13 cellular contexts compared by ENCODE assay signal in genomic region chr1:7389201-7389785, GRCh38.
DNase-seq lines count a peak whose midpoint lies in the region; TF ChIP-seq lines count a peak whose summit lies in the region.
"Had no signal": no experiment of that assay in that cellular context is flagged by ENCODE, and none has a peak within 500 bp of the region (broad histone marks: within the 10 kb centered on the region; RNA-seq: fewer than 3 reads in every experiment).

No MANE protein-coding gene starts in this region.

- H3K36me3 ChIP-seq in skeletal muscle tissue (ENCODE audit: control insufficient read depth in 3 of 3, insufficient read depth in 3 of 3, low read length in 3 of 3) (no peaks in the 10 kb centered on the region), colonic mucosa (no peaks in the 10 kb centered on the region), MG63 (no peaks in the 10 kb centered on the region)

- H3K4me2 ChIP-seq in H9 (ENCODE audit: insufficient read depth, insufficient read length, low read length) = no peak overlapping the region

- H3K4me1 Mint-ChIP-seq in H9 = peaks cover 17 to 34% of the 10 kb centered on the region in 2 experiments
- no peaks in the 10 kb centered on the region for H3K4me1 Mint-ChIP-seq in activated T-helper 2 cell treated with anti-CD3 and anti-CD28 coated beads, Interferon-gamma antibody, Interleukin-2, Interleukin-4, amounts not matched to agents 10 μg/mL and 5 μg/mL and 100 μg/mL, durations not matched to agents 14 hours and 24 hours and 36 hours (ENCODE audit: low read depth)
- H3K4me1 Mint-ChIP-seq: immature natural killer cell; stimulated activated memory B cell treated with anti-CD40 and anti-IgM and Interleukin-4, amounts not matched to agents 10 μg/mL and 1 μg/mL and 100 μg/mL, for 72 hours had no signal

- no peaks in the 10 kb centered on the region for H3K79me2 ChIP-seq in H9 (ENCODE audit: insufficient read depth, low read length)

- no peak overlapping the region for H3K23ac ChIP-seq in H9 (ENCODE audit: insufficient read length, low read depth, low read length)

- H3K27me3 ChIP-seq in H9 (ENCODE audit: insufficient read depth, low read length) = no peaks in the 10 kb centered on the region
- peaks cover 0 to 4% (median 0%) of the 10 kb centered on the region in 3 donors for H3K27me3 ChIP-seq in skeletal muscle tissue (ENCODE audit: control insufficient read depth in 3 of 3, insufficient read depth in 3 of 3, low read length in 3 of 3)
- no peaks in the 10 kb centered on the region for H3K27me3 ChIP-seq in colonic mucosa
- H3K27me3 ChIP-seq in MG63 = no peaks in the 10 kb centered on the region
- H3K27me3 ChIP-seq: dorsolateral prefrontal cortex had no signal

- H2BK15ac ChIP-seq in H9 (ENCODE audit: low read depth, low read length) = no peak overlapping the region

- H3K4me1 ChIP-seq in H9 (ENCODE audit: insufficient read depth, low read length) (no peaks in the 10 kb centered on the region), skeletal muscle tissue (ENCODE audit: control insufficient read depth in 3 of 3, insufficient read depth in 3 of 3, low read length in 3 of 3) (peaks cover 9 to 20% (median 16%) of the 10 kb centered on the region in 3 donors), colonic mucosa (no peaks in the 10 kb centered on the region)

- H3K18ac ChIP-seq in H9 (ENCODE audit: insufficient read length, low read depth, low read length) = no peak overlapping the region

- H3K36me3 Mint-ChIP-seq in H9 (ENCODE audit: insufficient read depth in 1 of 3, low read depth in 3 of 3) = no peaks in the 10 kb centered on the region; a peak in 2 of 7 replicates
- no peaks in the 10 kb centered on the region for H3K36me3 Mint-ChIP-seq in activated T-helper 2 cell treated with anti-CD3 and anti-CD28 coated beads, Interferon-gamma antibody, Interleukin-2, Interleukin-4, amounts not matched to agents 10 μg/mL and 5 μg/mL and 100 μg/mL, durations not matched to agents 14 hours and 24 hours and 36 hours (ENCODE audit: low read depth)
- H3K36me3 Mint-ChIP-seq: immature natural killer cell; stimulated activated memory B cell treated with anti-CD40 and anti-IgM and Interleukin-4, amounts not matched to agents 10 μg/mL and 1 μg/mL and 100 μg/mL, for 72 hours had no signal

- H3K56ac ChIP-seq in H9 (ENCODE audit: insufficient read length, low read depth, low read length) = no peak overlapping the region

- no peak overlapping the region for H2BK12ac ChIP-seq in H9 (ENCODE audit: insufficient read length, low read depth, low read length)

- no peak overlapping the region for H2BK120ac ChIP-seq in H9 (ENCODE audit: low read depth, low read length, poor library complexity, severe bottlenecking)

- no peaks in the 10 kb centered on the region for H3K79me1 ChIP-seq in H9 (ENCODE audit: insufficient read depth, low read depth, low read length, poor library complexity, severe bottlenecking)

- no peaks in the 10 kb centered on the region for H3K27me3 Mint-ChIP-seq in H9 (ENCODE audit: low read depth)
- no peaks in the 10 kb centered on the region for H3K27me3 Mint-ChIP-seq in activated T-helper 2 cell treated with anti-CD3 and anti-CD28 coated beads, Interferon-gamma antibody, Interleukin-2, Interleukin-4, amounts not matched to agents 10 μg/mL and 5 μg/mL and 100 μg/mL, durations not matched to agents 14 hours and 24 hours and 36 hours (ENCODE audit: low read depth)
- H3K27me3 Mint-ChIP-seq: stimulated activated memory B cell treated with anti-CD40 and anti-IgM and Interleukin-4, amounts not matched to agents 10 μg/mL and 1 μg/mL and 100 μg/mL, for 72 hours had no signal

- 0 out of 2 replicates have a peak overlapping the region, but pooled peaks have one; percentile 14 for H3K14ac ChIP-seq in H9 (ENCODE audit: insufficient read depth, low read length)

- no peak overlapping the region for H3K4ac ChIP-seq in H9 (ENCODE audit: low read depth, low read length)

- no peak overlapping the region for H3K9ac ChIP-seq in H9 (ENCODE audit: extremely low read depth, insufficient read length, low read length)
- H3K9ac ChIP-seq in skeletal muscle tissue (ENCODE audit: low read depth in 1 of 3, low read length in 3 of 3) = peak overlapping the region in 1 of 3 donors; percentile 50
- peak overlapping the region in 1 of 2 donors; percentile 2 for H3K9ac ChIP-seq in colonic mucosa (ENCODE audit: low read depth in 2 of 2, low read length in 2 of 2)

- DNase-seq in H9 = peak; percentile 25
- peak; percentile 5 for DNase-seq in activated T-helper 2 cell treated with anti-CD3 and anti-CD28 coated beads, Interferon-gamma antibody, Interleukin-2, Interleukin-4, amounts not matched to agents 10 μg/mL and 5 μg/mL and 100 μg/mL, durations not matched to agents 14 hours and 24 hours and 36 hours (ENCODE audit: low spot score)
- peak; percentile 65 for DNase-seq in hepatic stellate cell (ENCODE audit: low spot score)
- DNase-seq in colonic mucosa = no peak
- no peak for DNase-seq in MG63
- DNase-seq in superior temporal gyrus (ENCODE audit: extremely low spot score) = no peak
- DNase-seq in NCI-H2107 treated with DMSO at 0.1 percent for 48 hours (lab: John Stamatoyannopoulos, UW; ENCODE audit: unreplicated experiment) = no peak
- DNase-seq: immature natural killer cell, NCI-H446 treated with DMSO at 0.1 percent for 48 hours, small intestine had no signal

- intact Hi-C loops in activated T-helper 2 cell treated with anti-CD3 and anti-CD28 coated beads, Interferon-gamma antibody, Interleukin-2, Interleukin-4, amounts not matched to agents 10 μg/mL and 5 μg/mL and 100 μg/mL, durations not matched to agents 14 hours and 24 hours and 36 hours (cut with micrococcal nuclease) = no loop called here
- intact Hi-C loops in colonic mucosa (cut with DNase I) = no loop called here

- H3K4me3 ChIP-seq in skeletal muscle tissue (ENCODE audit: low read length in 3 of 3) (no peak overlapping the region), colonic mucosa (no peak overlapping the region), MG63 (no peak overlapping the region)

- H3K23me2 ChIP-seq in H9 (ENCODE audit: insufficient read length, low read depth, low read length, poor library complexity, severe bottlenecking) = no peaks in the 10 kb centered on the region

- H2AK5ac ChIP-seq in H9 (ENCODE audit: insufficient read length, low read length) = no peak overlapping the region

- no peak overlapping the region for H4K8ac ChIP-seq in H9 (replicated peaks; ENCODE audit: insufficient read length, low read depth, low read length)

- H3K9me3 ChIP-seq in H9 (ENCODE audit: control insufficient read depth, low read depth, low read length) = no peaks in the 10 kb centered on the region
- no peaks in the 10 kb centered on the region for H3K9me3 ChIP-seq in skeletal muscle tissue (ENCODE audit: control insufficient read depth in 3 of 3, low read length in 3 of 3)
- H3K9me3 ChIP-seq in colonic mucosa = no peaks in the 10 kb centered on the region
- no peaks in the 10 kb centered on the region for H3K9me3 ChIP-seq in MG63

- H2BK20ac ChIP-seq in H9 (ENCODE audit: low read depth, low read length, poor library complexity, severe bottlenecking) = no peak overlapping the region

- H2BK5ac ChIP-seq in H9 (ENCODE audit: insufficient read length, low read length) = no peak overlapping the region

- H4K20me1 ChIP-seq in H9 (ENCODE audit: control insufficient read depth, insufficient read depth, insufficient read length) = no peaks in the 10 kb centered on the region

- H3K27ac Mint-ChIP-seq in H9 = peak overlapping the region; percentile 44 to 83 (median 52); a peak in 4 of 7 replicates
- no peak overlapping the region for H3K27ac Mint-ChIP-seq in activated T-helper 2 cell treated with anti-CD3 and anti-CD28 coated beads, Interferon-gamma antibody, Interleukin-2, Interleukin-4, amounts not matched to agents 10 μg/mL and 5 μg/mL and 100 μg/mL, durations not matched to agents 14 hours and 24 hours and 36 hours
- H3K27ac Mint-ChIP-seq: immature natural killer cell; stimulated activated memory B cell treated with anti-CD40 and anti-IgM and Interleukin-4, amounts not matched to agents 10 μg/mL and 1 μg/mL and 100 μg/mL, for 72 hours had no signal

- H3K9me3 Mint-ChIP-seq in H9 = 0 out of 5 replicates have a peak, but pooled peaks cover 0 to under 1% of the 10 kb centered on the region in 2 experiments
- no peaks in the 10 kb centered on the region for H3K9me3 Mint-ChIP-seq in activated T-helper 2 cell treated with anti-CD3 and anti-CD28 coated beads, Interferon-gamma antibody, Interleukin-2, Interleukin-4, amounts not matched to agents 10 μg/mL and 5 μg/mL and 100 μg/mL, durations not matched to agents 14 hours and 24 hours and 36 hours
- H3K9me3 Mint-ChIP-seq: immature natural killer cell had no signal

- no peak overlapping the region for H4K91ac ChIP-seq in H9 (ENCODE audit: insufficient read length, low read depth, low read length)

- no peak overlapping the region for H3T11ph ChIP-seq in H9 (ENCODE audit: low read length)

- no peak for TF ChIP-seq CTCF in H9 (conservative IDR thresholded peaks at IDR 0.05)
- TF ChIP-seq CTCF in colonic mucosa (IDR thresholded peaks at IDR 0.05) = no peak

- no peak overlapping the region for H3K4me3 Mint-ChIP-seq in H9
- no peak overlapping the region for H3K4me3 Mint-ChIP-seq in activated T-helper 2 cell treated with anti-CD3 and anti-CD28 coated beads, Interferon-gamma antibody, Interleukin-2, Interleukin-4, amounts not matched to agents 10 μg/mL and 5 μg/mL and 100 μg/mL, durations not matched to agents 14 hours and 24 hours and 36 hours (ENCODE audit: low read depth)
- H3K4me3 Mint-ChIP-seq: immature natural killer cell; stimulated activated memory B cell treated with anti-CD40 and anti-IgM and Interleukin-4, amounts not matched to agents 10 μg/mL and 1 μg/mL and 100 μg/mL, for 72 hours had no signal

- no peak overlapping the region for H4K5ac ChIP-seq in H9 (ENCODE audit: insufficient read length, low read depth, low read length)

- H2AFZ ChIP-seq in H9 (ENCODE audit: low read length) = no peak overlapping the region

- H3K27ac ChIP-seq in H9 (ENCODE audit: insufficient read length, low read depth, low read length) (no peak overlapping the region), skeletal muscle tissue (ENCODE audit: low read depth, low read length) (peak overlapping the region; percentile 64), colonic mucosa (no peak overlapping the region)

- WGBS in H9 (ENCODE audit: extremely low coverage, insufficient read length, low lambda C conversion rate) = no CpG with 5 or more reads among the region's 10 CpGs

Comparison
In these comparisons a context has a peak if more than half of its experiments do, and no peak if none do; other contexts are left out.
1. DNase-seq: peak in H9 (single experiment), activated T-helper 2 cell treated with anti-CD3 and anti-CD28 coated beads, Interferon-gamma antibody, Interleukin-2, Interleukin-4, amounts not matched to agents 10 μg/mL and 5 μg/mL and 100 μg/mL, durations not matched to agents 14 hours and 24 hours and 36 hours (single experiment) and hepatic stellate cell (single experiment); none in colonic mucosa (single experiment), MG63 (single experiment), superior temporal gyrus (single experiment) and NCI-H2107 treated with DMSO at 0.1 percent for 48 hours (single experiment).